9 cellular contexts compared by ENCODE assay signal in genomic region chr1:151284013-151284577, GRCh38. TPM values are rescaled to one million over a fixed set of nuclear protein-coding genes. Genes with fewer than 3 reads are reported as not detected.
DNase-seq lines count a peak whose midpoint lies in the region; ATAC-seq and TF ChIP-seq lines count a peak whose summit lies in the region.
"Had no signal": no experiment of that assay in that cellular context is flagged by ENCODE, and none has a peak within 500 bp of the region (broad histone marks: within the 10 kb centered on the region; RNA-seq: fewer than 3 reads in every experiment).

No MANE protein-coding gene starts in this region.

- no peaks in the 10 kb centered on the region for H3K27me3 Mint-ChIP-seq in CD8-positive, alpha-beta T cell (ENCODE audit: low read depth)
- H3K27me3 Mint-ChIP-seq in neural progenitor cell (ENCODE audit: insufficient read depth, low read depth), result peaks cover 6% of the 10 kb centered on the region

- peaks cover 23% of the 10 kb centered on the region for H3K79me2 ChIP-seq in KMS-11 (ENCODE audit: insufficient read depth, low read depth)
- peaks cover 42% of the 10 kb centered on the region for H3K79me2 ChIP-seq in neural progenitor cell (ENCODE audit: low read depth)

- H3K4me3 ChIP-seq in CD8-positive, alpha-beta T cell (ENCODE audit: low read depth, low read length), result no peak overlapping the region
- no peak overlapping the region for H3K4me3 ChIP-seq in KMS-11 (IDR thresholded peaks at IDR 0.05; ENCODE audit: insufficient read depth, low read depth, low read length)
- no peak overlapping the region for H3K4me3 ChIP-seq in colonic mucosa
- H3K4me3 ChIP-seq in neural progenitor cell, result peak overlapping the region; percentile 82

- H3K36me3 ChIP-seq in CD8-positive, alpha-beta T cell (ENCODE audit: insufficient read depth, low read length), result peaks cover 22% of the 10 kb centered on the region
- H3K36me3 ChIP-seq in KMS-11 (ENCODE audit: insufficient read depth) (no peaks in the 10 kb centered on the region; the same call in 1 of the 2 replicates), colonic mucosa (peaks cover 14% of the 10 kb centered on the region), neural progenitor cell (no peaks in the 10 kb centered on the region)

- H3K9ac ChIP-seq in KMS-11 (no peak overlapping the region), colonic mucosa (ENCODE audit: low read depth in 2 of 2, low read length in 2 of 2) (peak overlapping the region; percentile 24 to 82), neural progenitor cell (no peak overlapping the region)

- no peaks in the 10 kb centered on the region for H3K9me3 ChIP-seq in CD8-positive, alpha-beta T cell (ENCODE audit: low read length)
- H3K9me3 ChIP-seq in colonic mucosa (no peaks in the 10 kb centered on the region), neural progenitor cell (ENCODE audit: low read depth) (no peaks in the 10 kb centered on the region)

- peak overlapping the region; percentile 90 for H3K27ac Mint-ChIP-seq in CD8-positive, alpha-beta T cell
- H3K27ac Mint-ChIP-seq in neural progenitor cell, result no peak overlapping the region

- ATAC-seq in CD8-positive, alpha-beta T cell, result no peak

- H3K4me1 ChIP-seq in CD8-positive, alpha-beta T cell (ENCODE audit: insufficient read depth, low read length), result peaks cover 21% of the 10 kb centered on the region
- peaks cover 20% of the 10 kb centered on the region for H3K4me1 ChIP-seq in KMS-11 (ENCODE audit: low read depth, poor library complexity, severe bottlenecking)
- H3K4me1 ChIP-seq in colonic mucosa, result peaks cover 4% of the 10 kb centered on the region
- H3K4me1 ChIP-seq in neural progenitor cell, result peaks cover 13% of the 10 kb centered on the region

- peak overlapping the region; percentile 99 for H3K4me3 Mint-ChIP-seq in CD8-positive, alpha-beta T cell
- peak overlapping the region; percentile 93 for H3K4me3 Mint-ChIP-seq in neural progenitor cell

- H3K27ac ChIP-seq in CD8-positive, alpha-beta T cell (ENCODE audit: low read depth, low read length), result no peak overlapping the region
- H3K27ac ChIP-seq in KMS-11 (no peak overlapping the region), colonic mucosa (no peak overlapping the region), neural progenitor cell (no peak overlapping the region)

- H3K4me1 Mint-ChIP-seq in CD8-positive, alpha-beta T cell (ENCODE audit: low read depth), result peaks cover 36% of the 10 kb centered on the region
- H3K4me1 Mint-ChIP-seq in neural progenitor cell, result peaks cover 19% of the 10 kb centered on the region

- peaks cover 13% of the 10 kb centered on the region for H3F3A ChIP-seq in neural progenitor cell (ENCODE audit: low read depth)

- H3K4me2 ChIP-seq in KMS-11, result peak overlapping the region; percentile 95; the same call in 1 of the 2 replicates
- peak overlapping the region; percentile 94 for H3K4me2 ChIP-seq in neural progenitor cell

- H2AFZ ChIP-seq in KMS-11 (ENCODE audit: low read depth) (no peak overlapping the region), neural progenitor cell (replicated peaks) (no peak overlapping the region)

- CTCF ChIA-PET in CD8-positive, alpha-beta T cell (lab: Charles Lee), result interaction anchor here (0.8 to 2.4 kb wide), 4 partner anchors 10 to 57 kb away, joined by 3 to 11 read pairs (median 4); no protein-coding TSS in a partner anchor

- POLR2A ChIA-PET in CD8-positive, alpha-beta T cell (lab: Charles Lee), result interaction anchor here (1.1 to 2.1 kb wide), 3 partner anchors 9 to 56 kb away, joined by 3 to 11 read pairs (median 8); no protein-coding TSS in a partner anchor

- no peak for TF ChIP-seq CTCF in CD8-positive, alpha-beta T cell (IDR thresholded peaks at IDR 0.05)
- TF ChIP-seq CTCF in KMS-11 (conservative IDR thresholded peaks at IDR 0.05; ENCODE audit: low read depth, low read length) (no peak), colonic mucosa (IDR thresholded peaks at IDR 0.05) (no peak), neural progenitor cell (IDR thresholded peaks at IDR 0.05) (no peak)

- H4K20me1 ChIP-seq in KMS-11 (ENCODE audit: insufficient read depth), result no peaks in the 10 kb centered on the region
- H4K20me1 ChIP-seq in neural progenitor cell (ENCODE audit: low read depth), result peaks cover 61% of the 10 kb centered on the region

- H3K36me3 Mint-ChIP-seq in CD8-positive, alpha-beta T cell, result peaks cover 47% of the 10 kb centered on the region
- H3K36me3 Mint-ChIP-seq in neural progenitor cell, result peaks cover 11% of the 10 kb centered on the region

- no peaks in the 10 kb centered on the region for H3K9me3 Mint-ChIP-seq in CD8-positive, alpha-beta T cell
- H3K9me3 Mint-ChIP-seq in neural progenitor cell, result no peaks in the 10 kb centered on the region

- H3K27me3 ChIP-seq in CD8-positive, alpha-beta T cell (ENCODE audit: insufficient read depth, low read length), result no peaks in the 10 kb centered on the region
- H3K27me3 ChIP-seq in KMS-11 (ENCODE audit: insufficient read depth, low read depth) (no peaks in the 10 kb centered on the region), colonic mucosa (no peaks in the 10 kb centered on the region), neural progenitor cell (no peaks in the 10 kb centered on the region)

- DNase-seq in CD8-positive, alpha-beta T cell, result no peak
- DNase-seq in colonic mucosa, result no peak
- no peak for DNase-seq in neural progenitor cell (ENCODE audit: low spot score)
- no peak for DNase-seq in GM03348 (ENCODE audit: low spot score)
- no peak for DNase-seq in NCI-H2171 (lab: John Stamatoyannopoulos, UW)
- DNase-seq in KG1 (lab: John Stamatoyannopoulos, UW), result no peak
- no peak for DNase-seq in NCI-H526 treated with DMSO at 0.1 percent for 48 hours (lab: John Stamatoyannopoulos, UW)
- DNase-seq: NCI-H1930 had no signal

- intact Hi-C loops in CD8-positive, alpha-beta T cell (cut with DNase I, micrococcal nuclease), result loop anchor here (5.0 to 10.0 kb wide), 3 partner anchors 173 to 508 kb away; partner anchors contain the start of genes TDRKH (in 2 of the 2) and POGZ (in 1 of the 2)
- intact Hi-C loops in colonic mucosa (cut with DNase I), result no loop called here

RNA-seq across cellular contexts. Expression of gene ZNF687, which starts 2.0 kb away (rescaled TPM):
- 10 to 100 TPM; 34.0 to 36.3 TPM for total RNA-seq in CD8-positive, alpha-beta T cell
- total RNA-seq in colonic mucosa (10 to 100 TPM; 27.5 to 28.4 TPM), neural progenitor cell (ENCODE audit: low replicate concordance) (20.2 and 43.1 TPM in 2 replicates)

RNA-seq across cellular contexts. Expression of gene PSMD4, which starts 29.6 kb away (rescaled TPM):
- 10 to 100 TPM; 55.1 to 56.7 TPM for total RNA-seq in CD8-positive, alpha-beta T cell
- total RNA-seq in colonic mucosa, result 100 to 1,000 TPM; 103 to 158 TPM
- 123 and 162 TPM in 2 replicates for total RNA-seq in neural progenitor cell (ENCODE audit: low replicate concordance)

RNA-seq across cellular contexts. Expression of gene PI4KB, which starts 43.1 kb away (rescaled TPM):
- 10 to 100 TPM; 63.1 to 63.2 TPM for total RNA-seq in CD8-positive, alpha-beta T cell
- total RNA-seq in colonic mucosa, result 10 to 100 TPM; 47.2 to 53.5 TPM
- total RNA-seq in neural progenitor cell (ENCODE audit: low replicate concordance), result 19.0 and 33.5 TPM in 2 replicates

Comparison
In these comparisons a context has a peak if more than half of its experiments do, and no peak if none do; other contexts are left out.
1. H3K9ac ChIP-seq: peak in colonic mucosa (2 of 2); none in KMS-11 (single experiment) and neural progenitor cell (single experiment).